Comparison of ENCODE assay signal across 9 cellular contexts in genomic region chrX:149937881-149938426, GRCh38. TPM values are rescaled to one million over a fixed set of nuclear protein-coding genes. Genes with fewer than 3 reads are reported as not detected.
DNase-seq lines count a peak whose midpoint lies in the region; ATAC-seq, FAIRE-seq and TF ChIP-seq lines count a peak whose summit lies in the region.
"Had no signal": no experiment of that assay in that cellular context is flagged by ENCODE, and none has a peak within 500 bp of the region (broad histone marks: within the 10 kb centered on the region; RNA-seq: fewer than 3 reads in every experiment).

No MANE protein-coding gene starts in this region.

- WGBS in pancreas, 2 donors = 1 to 38% methylated on average over 38 to 46 of the region's 46 CpGs

- DNase-seq in EL = peak; percentile 3
- DNase-seq in activated CD8-positive, alpha-beta T cell treated with anti-CD3 and anti-CD28 coated beads, Interleukin-2, amount 10 ng/mL, durations not matched to agents 7 days and 5 days = peak; percentile 35
- peak; percentile 1 for DNase-seq in fibroblast of pulmonary artery (ENCODE audit: low read depth)
- peak in 4 of 6 donors; percentile 33 to 85 (median 46) for DNase-seq in pancreas
- no peak for DNase-seq in OCI-M2 (lab: John Stamatoyannopoulos, UW; ENCODE audit: unreplicated experiment)
- DNase-seq in NCI-H510A treated with DMSO at 0.1 percent for 48 hours (lab: John Stamatoyannopoulos, UW) = no peak
- no peak for DNase-seq in NCI-H1694 treated with DMSO at 0.1 percent for 48 hours (lab: John Stamatoyannopoulos, UW)

- no peaks in the 10 kb centered on the region for H3K36me3 ChIP-seq in pancreas

- H3K27me3 ChIP-seq in pancreas = no peaks in the 10 kb centered on the region

- no peaks in the 10 kb centered on the region for H3K27me3 Mint-ChIP-seq in activated CD8-positive, alpha-beta T cell treated with anti-CD3 and anti-CD28 coated beads, Interleukin-2, amount 10 ng/mL, durations not matched to agents 7 days and 5 days (ENCODE audit: low read depth)

- peak overlapping the region; percentile 77 for H3K4me3 ChIP-seq in fibroblast of pulmonary artery (replicated peaks; ENCODE audit: low read depth, low read length)
- H3K4me3 ChIP-seq in pancreas = peak overlapping the region; percentile 36 to 57 (median 48)

- peak overlapping the region; percentile 82 for H3K4me3 Mint-ChIP-seq in activated CD8-positive, alpha-beta T cell treated with anti-CD3 and anti-CD28 coated beads, Interleukin-2, amount 10 ng/mL, durations not matched to agents 7 days and 5 days

- CTCF ChIA-PET in activated CD8-positive, alpha-beta T cell treated with anti-CD3 and anti-CD28 coated beads, Interleukin-2, amount 10 ng/mL, durations not matched to agents 7 days and 5 days (lab: Charles Lee) = interaction anchor here (1.2 to 1.5 kb wide), 4 partner anchors 21 to 634 kb away, joined by 3 to 7 read pairs (median 4); no protein-coding TSS in a partner anchor

- peak overlapping the region; percentile 99 for H3K27ac Mint-ChIP-seq in activated CD8-positive, alpha-beta T cell treated with anti-CD3 and anti-CD28 coated beads, Interleukin-2, amount 10 ng/mL, durations not matched to agents 7 days and 5 days

- POLR2A ChIA-PET in activated CD8-positive, alpha-beta T cell treated with anti-CD3 and anti-CD28 coated beads, Interleukin-2, amount 10 ng/mL, durations not matched to agents 7 days and 5 days (lab: Charles Lee) = interaction anchor here (0.7 to 2.5 kb wide), 4 partner anchors 22 to 541 kb away, joined by 3 to 14 read pairs (median 7); partner anchors contain the start of gene EOLA1

- FAIRE-seq in pancreas (lab: Jason Lieb, UNC) = no peak

- H3K9me3 Mint-ChIP-seq in activated CD8-positive, alpha-beta T cell treated with anti-CD3 and anti-CD28 coated beads, Interleukin-2, amount 10 ng/mL, durations not matched to agents 7 days and 5 days (ENCODE audit: insufficient read depth) = no peaks in the 10 kb centered on the region

- H3K9me3 ChIP-seq in pancreas = no peaks in the 10 kb centered on the region

- peaks cover 4% of the 10 kb centered on the region for H3K36me3 Mint-ChIP-seq in activated CD8-positive, alpha-beta T cell treated with anti-CD3 and anti-CD28 coated beads, Interleukin-2, amount 10 ng/mL, durations not matched to agents 7 days and 5 days (ENCODE audit: low read depth)

- intact Hi-C loops in pancreas (cut with DNase I) = no loop called here

- peaks cover 11% of the 10 kb centered on the region for H3K4me1 Mint-ChIP-seq in activated CD8-positive, alpha-beta T cell treated with anti-CD3 and anti-CD28 coated beads, Interleukin-2, amount 10 ng/mL, durations not matched to agents 7 days and 5 days (ENCODE audit: low read depth)

- no peaks in the 10 kb centered on the region for H3K4me1 ChIP-seq in pancreas

- TF ChIP-seq CTCF in fibroblast of pulmonary artery (IDR thresholded peaks at IDR 0.05; ENCODE audit: low read length, missing control alignments) (no peak), pancreas (IDR thresholded peaks at IDR 0.05) (no peak)

- H3K27ac ChIP-seq in pancreas = peak overlapping the region; percentile 30 to 87 (median 62)

- ATAC-seq in HG02885 (IDR thresholded peaks at IDR 0.05; ENCODE audit: poor library complexity, unreplicated experiment) (peak; percentile 5), pancreas (no peak)
- ATAC-seq in activated CD8-positive, alpha-beta T cell treated with anti-CD3 and anti-CD28 coated beads, Interleukin-2, amount 10 ng/mL, durations not matched to agents 7 days and 5 days = no peak

RNA-seq across cellular contexts. Expression of gene EOLA2, which starts 0.3 kb away (rescaled TPM):
- total RNA-seq in activated CD8-positive, alpha-beta T cell treated with anti-CD3 and anti-CD28 coated beads, Interleukin-2, amount 10 ng/mL, durations not matched to agents 7 days and 5 days = 10 to 100 TPM; 22.0 to 23.1 TPM
- 10 to 100 TPM; 13.4 to 21.5 (median 17.6) TPM for total RNA-seq in pancreas
- polyA plus RNA-seq in pancreas = 10 to 100 TPM; 29.5 to 54.0 TPM

RNA-seq across cellular contexts. Expression of gene HSFX4, which starts 8.6 kb away (rescaled TPM):
- total RNA-seq in activated CD8-positive, alpha-beta T cell treated with anti-CD3 and anti-CD28 coated beads, Interleukin-2, amount 10 ng/mL, durations not matched to agents 7 days and 5 days = not detected
- not detected for total RNA-seq in pancreas
- polyA plus RNA-seq in pancreas = under 1 TPM in 1 of 2 donors, not detected in 1; 0.09 TPM
- total RNA-seq: SK-MEL-5 had no signal

RNA-seq across cellular contexts. Expression of gene MAGEA8, which starts 57.0 kb away (rescaled TPM):
- total RNA-seq in activated CD8-positive, alpha-beta T cell treated with anti-CD3 and anti-CD28 coated beads, Interleukin-2, amount 10 ng/mL, durations not matched to agents 7 days and 5 days = not detected
- total RNA-seq in pancreas = not detected
- not detected for polyA plus RNA-seq in pancreas
- total RNA-seq: SK-MEL-5 had no signal

Comparison
In these comparisons a context has a peak if more than half of its experiments do, and no peak if none do; other contexts are left out.
1. DNase-seq: peak in EL (single experiment), activated CD8-positive, alpha-beta T cell treated with anti-CD3 and anti-CD28 coated beads, Interleukin-2, amount 10 ng/mL, durations not matched to agents 7 days and 5 days (single experiment), fibroblast of pulmonary artery (single experiment) and pancreas (4 of 6); none in OCI-M2 (single experiment), NCI-H510A treated with DMSO at 0.1 percent for 48 hours (single experiment) and NCI-H1694 treated with DMSO at 0.1 percent for 48 hours (single experiment).